Comparison of ENCODE assay signal across 1 cellular context in genomic region chr3:9646800-9647152, GRCh38.
TF ChIP-seq lines count a peak whose summit lies in the region.

No MANE protein-coding gene starts in this region.

TF ChIP-seq in K562, 482 proteins besides CTCF, POLR2A, EP300 and RAD21 (continues in another document):
- no peak for TF ChIP-seq ZNF696 (CRISPR knock-in tag; conservative IDR thresholded peaks at IDR 0.05)
- TF ChIP-seq ZBTB40 (IDR thresholded peaks at IDR 0.05), result no peak
- TF ChIP-seq ZBTB40 (CRISPR knock-in tag; IDR thresholded peaks at IDR 0.05), result no peak
- no peak for TF ChIP-seq TSHZ1 (CRISPR knock-in tag; IDR thresholded peaks at IDR 0.05)
- no peak for TF ChIP-seq SMAD1 (IDR thresholded peaks at IDR 0.05; ENCODE audit: low read depth, low read length, partially characterized antibody)
- no peak for TF ChIP-seq E4F1 (CRISPR knock-in tag; IDR thresholded peaks at IDR 0.05; ENCODE audit: borderline replicate concordance)
- TF ChIP-seq MEF2A (IDR thresholded peaks at IDR 0.05; ENCODE audit: control insufficient read depth, low read depth, low read length), result no peak
- TF ChIP-seq ZBTB9 (CRISPR knock-in tag; IDR thresholded peaks at IDR 0.05), result no peak
- no peak for TF ChIP-seq RNF219 (CRISPR knock-in tag; IDR thresholded peaks at IDR 0.05)
- peak; percentile 34; the same call in 1 of the 2 replicates for TF ChIP-seq ZNF384 (IDR thresholded peaks at IDR 0.05; ENCODE audit: low read depth, low read length)
- no peak for TF ChIP-seq CREM (IDR thresholded peaks at IDR 0.05; ENCODE audit: low read depth)
- TF ChIP-seq TGIF2 (CRISPR knock-in tag; IDR thresholded peaks at IDR 0.05), result no peak
- TF ChIP-seq TAF7 (tag; IDR thresholded peaks at IDR 0.05), result no peak
- TF ChIP-seq GATAD2B (IDR thresholded peaks at IDR 0.05; ENCODE audit: borderline replicate concordance), result peak; percentile 51; the same call in 1 of the 2 replicates
- TF ChIP-seq DEAF1 (CRISPR knock-in tag; IDR thresholded peaks at IDR 0.05), result 0 out of 2 replicates have a peak, but pooled peaks have one; percentile 5
- TF ChIP-seq ZNF639 (CRISPR knock-in tag; conservative IDR thresholded peaks at IDR 0.05 in 1 of 2, IDR thresholded peaks at IDR 0.05 in 1 of 2), result no peak
- TF ChIP-seq NFATC3 (IDR thresholded peaks at IDR 0.05), result peak; percentile 60; the same call in 1 of the 2 replicates
- no peak for TF ChIP-seq ZNF12 (CRISPR knock-in tag; IDR thresholded peaks at IDR 0.05)
- 0 out of 2 replicates have a peak, but pooled peaks have one; percentile 28 for TF ChIP-seq ZNF766 (CRISPR knock-in tag; conservative IDR thresholded peaks at IDR 0.05)
- TF ChIP-seq ZNF197 (CRISPR knock-in tag; IDR thresholded peaks at IDR 0.05; ENCODE audit: low read depth), result peak; percentile 62; the same call in 1 of the 2 replicates
- no peak for TF ChIP-seq ZNF780A (CRISPR knock-in tag; IDR thresholded peaks at IDR 0.05)
- TF ChIP-seq PTRF (tag; IDR thresholded peaks at IDR 0.05), result 0 out of 2 replicates have a peak, but pooled peaks have one; percentile 12
- no peak for TF ChIP-seq TFAP4 (CRISPR knock-in tag; IDR thresholded peaks at IDR 0.05; ENCODE audit: borderline replicate concordance)
- no peak for TF ChIP-seq ZNF398 (CRISPR knock-in tag; IDR thresholded peaks at IDR 0.05)
- 0 out of 2 replicates have a peak, but pooled peaks have one; percentile 4 for TF ChIP-seq ZBTB26 (CRISPR knock-in tag; IDR thresholded peaks at IDR 0.05)
